ENCODE assay signal across 9 cellular contexts in genomic region chr5:158456756-158457155, GRCh38.
DNase-seq lines count a peak whose midpoint lies in the region; ATAC-seq and TF ChIP-seq lines count a peak whose summit lies in the region.
"Had no signal": no experiment of that assay in that cellular context is flagged by ENCODE, and none has a peak within 500 bp of the region (broad histone marks: within the 10 kb centered on the region; RNA-seq: fewer than 3 reads in every experiment).

No MANE protein-coding gene starts in this region.

- no peaks in the 10 kb centered on the region for H3K4me1 Mint-ChIP-seq in T-helper 2 cell treated with Interferon-gamma antibody and Interleukin-4, amounts not matched to agents 5 μg/mL and 100 μg/mL, for 36 hours (ENCODE audit: low read depth)
- H3K4me1 Mint-ChIP-seq in natural killer cell = no peaks in the 10 kb centered on the region

- H3K27me3 Mint-ChIP-seq in T-helper 2 cell treated with Interferon-gamma antibody and Interleukin-4, amounts not matched to agents 5 μg/mL and 100 μg/mL, for 36 hours (ENCODE audit: low read depth) = no peaks in the 10 kb centered on the region
- H3K27me3 Mint-ChIP-seq in natural killer cell (ENCODE audit: low read depth in 2 of 2) = no peaks in the 10 kb centered on the region

- H3K9me3 Mint-ChIP-seq in T-helper 2 cell treated with Interferon-gamma antibody and Interleukin-4, amounts not matched to agents 5 μg/mL and 100 μg/mL, for 36 hours = no peaks in the 10 kb centered on the region
- H3K9me3 Mint-ChIP-seq in natural killer cell = peaks cover 2% of the 10 kb centered on the region in 2 donors

- no peak for TF ChIP-seq CTCF in AG09319 (IDR thresholded peaks at IDR 0.05; ENCODE audit: low read depth, low read length)
- no peak for TF ChIP-seq CTCF in natural killer cell (IDR thresholded peaks at IDR 0.05)

- peak; percentile 52 for ATAC-seq in GM18909 (IDR thresholded peaks at IDR 0.05; ENCODE audit: poor library complexity, unreplicated experiment)
- ATAC-seq in SK-N-SH treated with all-trans-retinoic acid at 6 μM for 48 hours = peak; percentile 96
- ATAC-seq in sciatic nerve = no peak
- ATAC-seq in natural killer cell = no peak
- no peak for ATAC-seq in GM18502 (IDR thresholded peaks at IDR 0.05; ENCODE audit: poor library complexity, unreplicated experiment)

- DNase-seq in AG09319 (ENCODE audit: extremely low read depth, low read depth) (peak; percentile 78), hepatic stellate cell (ENCODE audit: low spot score) (peak; percentile 66), sciatic nerve (ENCODE audit: low spot score) (no peak), natural killer cell (no peak)
- DNase-seq in T-helper 2 cell treated with Interferon-gamma antibody and Interleukin-4, amounts not matched to agents 5 μg/mL and 100 μg/mL, for 36 hours (ENCODE audit: low spot score) = no peak
- DNase-seq: head of caudate nucleus had no signal

- no peak overlapping the region for H3K4me3 Mint-ChIP-seq in T-helper 2 cell treated with Interferon-gamma antibody and Interleukin-4, amounts not matched to agents 5 μg/mL and 100 μg/mL, for 36 hours
- no peak overlapping the region for H3K4me3 Mint-ChIP-seq in natural killer cell

- no peaks in the 10 kb centered on the region for H3K36me3 Mint-ChIP-seq in T-helper 2 cell treated with Interferon-gamma antibody and Interleukin-4, amounts not matched to agents 5 μg/mL and 100 μg/mL, for 36 hours (ENCODE audit: low read depth)
- no peaks in the 10 kb centered on the region for H3K36me3 Mint-ChIP-seq in natural killer cell

- intact Hi-C loops in sciatic nerve (cut with DNase I) = no loop called here
- intact Hi-C loops in natural killer cell (cut with micrococcal nuclease) = no loop called here

- H3K27ac Mint-ChIP-seq in T-helper 2 cell treated with Interferon-gamma antibody and Interleukin-4, amounts not matched to agents 5 μg/mL and 100 μg/mL, for 36 hours = no peak overlapping the region
- no peak overlapping the region for H3K27ac Mint-ChIP-seq in natural killer cell

TF ChIP-seq in SK-N-SH treated with all-trans-retinoic acid at 6 μM for 48 hours, 23 proteins besides CTCF, POLR2A, EP300 and RAD21:
- TF ChIP-seq CSDC2 (CRISPR knock-in tag; IDR thresholded peaks at IDR 0.05) (no peak), BACH2 (CRISPR knock-in tag; IDR thresholded peaks at IDR 0.05; ENCODE audit: borderline replicate concordance) (no peak), ESRRG (CRISPR knock-in tag; IDR thresholded peaks at IDR 0.05) (no peak), ZC3H10 (CRISPR knock-in tag; IDR thresholded peaks at IDR 0.05) (peak; percentile 33; the same call in 1 of the 2 replicates), SNAI2 (CRISPR knock-in tag; IDR thresholded peaks at IDR 0.05) (0 out of 2 replicates have a peak, but pooled peaks have one; percentile 45), ZNF8 (CRISPR knock-in tag; IDR thresholded peaks at IDR 0.05) (no peak; the same call in 1 of the 2 replicates), CSRNP3 (CRISPR knock-in tag; IDR thresholded peaks at IDR 0.05) (no peak), PPARA (CRISPR knock-in tag; IDR thresholded peaks at IDR 0.05; ENCODE audit: borderline replicate concordance) (no peak), GLIS3 (CRISPR knock-in tag; IDR thresholded peaks at IDR 0.05) (peak; percentile 83), CREB5 (CRISPR knock-in tag; IDR thresholded peaks at IDR 0.05; ENCODE audit: low read depth) (peak; percentile 91), TCF4 (CRISPR knock-in tag; IDR thresholded peaks at IDR 0.05; ENCODE audit: borderline replicate concordance) (peak; percentile 65; the same call in 1 of the 2 replicates), ZFP30 (CRISPR knock-in tag; IDR thresholded peaks at IDR 0.05) (no peak), PATZ1 (CRISPR knock-in tag; IDR thresholded peaks at IDR 0.05; ENCODE audit: borderline replicate concordance) (peak; percentile 88), ISL1 (CRISPR knock-in tag; IDR thresholded peaks at IDR 0.05) (peak; percentile 98), TOX (CRISPR knock-in tag; IDR thresholded peaks at IDR 0.05; ENCODE audit: borderline replicate concordance) (peak; percentile 18; the same call in 1 of the 2 replicates), ZFP3 (CRISPR knock-in tag; IDR thresholded peaks at IDR 0.05) (peak; percentile 56; the same call in 1 of the 2 replicates), RARB (CRISPR knock-in tag; IDR thresholded peaks at IDR 0.05) (no peak), TSHZ2 (CRISPR knock-in tag; IDR thresholded peaks at IDR 0.05) (no peak; the same call in 1 of the 2 replicates)

Comparison
In these comparisons a context has a peak if more than half of its experiments do, and no peak if none do; other contexts are left out.
1. DNase-seq: peak in AG09319 (single experiment) and hepatic stellate cell (single experiment); none in sciatic nerve (single experiment), T-helper 2 cell treated with Interferon-gamma antibody and Interleukin-4, amounts not matched to agents 5 μg/mL and 100 μg/mL, for 36 hours (single experiment) and natural killer cell (single experiment).
2. ATAC-seq: peak in GM18909 (single experiment) and SK-N-SH treated with all-trans-retinoic acid at 6 μM for 48 hours (single experiment); none in sciatic nerve (single experiment), natural killer cell (0 of 3) and GM18502 (single experiment).